Comparison of ENCODE assay signal across 22 cellular contexts in the genomic region with DNA sequence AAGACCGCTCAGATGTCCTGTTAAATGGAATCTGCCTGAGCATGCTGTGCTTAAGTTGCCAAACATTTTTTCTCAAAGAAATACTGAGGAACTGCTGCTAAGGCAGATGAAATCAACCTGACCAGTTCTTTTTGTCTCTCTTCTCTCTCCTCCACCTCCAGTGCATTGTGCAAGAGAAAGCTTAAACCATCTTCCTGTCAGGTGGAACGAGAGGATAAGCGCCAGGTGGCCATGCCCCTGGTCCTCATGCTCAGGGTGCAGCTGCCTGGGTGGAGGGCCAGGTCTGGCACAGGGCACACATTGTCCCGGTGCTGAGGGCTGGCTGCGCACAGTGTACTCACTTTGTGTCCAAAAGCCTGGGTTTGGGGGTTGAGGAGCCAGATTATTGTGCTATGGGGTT.
"Had no signal": no experiment of that assay in that cellular context is flagged by ENCODE, and none has a peak within 500 bp of the region (broad histone marks: within the 10 kb centered on the region; RNA-seq: fewer than 3 reads in every experiment).

No MANE protein-coding gene starts in this region.

- H3K27ac Mint-ChIP-seq: activated CD4-positive, alpha-beta memory T cell treated with anti-CD3 and anti-CD28 coated beads, Interleukin-2, amount 10 ng/mL, durations not matched to agents 7 days and 5 days; activated naive CD8-positive, alpha-beta T cell treated with anti-CD3 and anti-CD28 coated beads for 36 hours; brain; naive thymus-derived CD4-positive, alpha-beta T cell had no signal

- H3K9ac ChIP-seq: parathyroid adenoma had no signal

- H3K36me3 ChIP-seq: gastroesophageal sphincter, heart right ventricle, upper lobe of right lung had no signal

- H3K4me1 Mint-ChIP-seq: activated CD4-positive, alpha-beta memory T cell treated with anti-CD3 and anti-CD28 coated beads, Interleukin-2, amount 10 ng/mL, durations not matched to agents 7 days and 5 days; activated naive CD8-positive, alpha-beta T cell treated with anti-CD3 and anti-CD28 coated beads for 36 hours had no signal

- H3K36me3 Mint-ChIP-seq: brain had no signal

- H3K9me3 Mint-ChIP-seq: activated naive CD8-positive, alpha-beta T cell treated with anti-CD3 and anti-CD28 coated beads for 36 hours; activated T-cell treated with anti-CD3 and anti-CD28 coated beads, Interleukin-2, amount 50 U/mL, for 4 hours; brain had no signal

- H3K4me3 Mint-ChIP-seq: activated CD4-positive, alpha-beta memory T cell treated with anti-CD3 and anti-CD28 coated beads, Interleukin-2, amount 10 ng/mL, durations not matched to agents 7 days and 5 days; activated naive CD8-positive, alpha-beta T cell treated with anti-CD3 and anti-CD28 coated beads for 36 hours; activated T-cell treated with anti-CD3 and anti-CD28 coated beads, Interleukin-2, amount 50 U/mL, for 4 hours; brain; naive thymus-derived CD4-positive, alpha-beta T cell had no signal

- H3K27ac ChIP-seq: gastroesophageal sphincter, parathyroid adenoma, upper lobe of right lung had no signal

- H2AFZ ChIP-seq: parathyroid adenoma had no signal

- H3K4me3 ChIP-seq: gastroesophageal sphincter, heart right ventricle, mucosa of descending colon, upper lobe of right lung had no signal

- H3K9me3 ChIP-seq: gastroesophageal sphincter, heart right ventricle, mucosa of descending colon, upper lobe of right lung had no signal

- ATAC-seq: activated T-cell treated with anti-CD3 and anti-CD28 coated beads, Interleukin-2, amount 50 U/mL, for 4 hours; gastroesophageal sphincter; heart right ventricle; left lobe of liver; mucosa of descending colon; naive thymus-derived CD4-positive, alpha-beta T cell; upper lobe of right lung had no signal

- FAIRE-seq: islet of Langerhans had no signal

- H3K27me3 Mint-ChIP-seq: activated CD4-positive, alpha-beta memory T cell treated with anti-CD3 and anti-CD28 coated beads, Interleukin-2, amount 10 ng/mL, durations not matched to agents 7 days and 5 days; activated naive CD8-positive, alpha-beta T cell treated with anti-CD3 and anti-CD28 coated beads for 36 hours; naive thymus-derived CD4-positive, alpha-beta T cell had no signal

- H3K4me1 ChIP-seq: gastroesophageal sphincter, upper lobe of right lung had no signal

- H3K27me3 ChIP-seq: gastroesophageal sphincter, heart right ventricle, upper lobe of right lung had no signal

- H3K79me2 ChIP-seq: parathyroid adenoma had no signal

- DNase-seq: activated CD4-positive, alpha-beta memory T cell treated with anti-CD3 and anti-CD28 coated beads, Interleukin-2, amount 10 ng/mL, durations not matched to agents 7 days and 5 days; activated CD4-positive, alpha-beta T cell treated with anti-CD3 and anti-CD28 coated beads for 4 hours; activated gamma-delta T cell; activated naive CD8-positive, alpha-beta T cell treated with anti-CD3 and anti-CD28 coated beads for 36 hours; activated T-cell treated with anti-CD3 and anti-CD28 coated beads, Interleukin-2, amount 50 U/mL, for 4 hours; amygdala; cortex of kidney; effector CD4-positive, alpha-beta T cell; heart right ventricle; mucosa of descending colon; naive thymus-derived CD4-positive, alpha-beta T cell; stimulated activated CD4-positive, alpha-beta T cell treated with anti-CD3 and anti-CD28 coated beads, Interleukin-4, amount 100 ng/mL, for 24 hours; stimulated activated CD8-positive, alpha-beta memory T cell treated with anti-CD3 and anti-CD28 coated beads, Interleukin-4, amount 100 ng/mL, for 48 hours; stimulated activated naive CD4-positive, alpha-beta T cell treated with Interleukin-2 at 50 U/mL for 16 hours; substantia nigra; T-helper 2 cell; upper lobe of right lung had no signal
